Comparison of ENCODE assay signal across 23 cellular contexts in genomic region chr2:67824196-67824595, GRCh38.
DNase-seq lines count a peak whose midpoint lies in the region; ATAC-seq and TF ChIP-seq lines count a peak whose summit lies in the region.
"Had no signal": no experiment of that assay in that cellular context is flagged by ENCODE, and none has a peak within 500 bp of the region (broad histone marks: within the 10 kb centered on the region; RNA-seq: fewer than 3 reads in every experiment).

No MANE protein-coding gene starts in this region.

- H3F3A ChIP-seq in DOHH2 (ENCODE audit: control insufficient read depth, insufficient read depth) (peaks cover 12% of the 10 kb centered on the region), PC-3 (ENCODE audit: low read length, unreplicated experiment) (no peaks in the 10 kb centered on the region)

- POLR2A ChIA-PET in PC-3 (lab: Charles Lee; ENCODE audit: unreplicated experiment), result no interaction called here

- H3K4me3 ChIP-seq in DOHH2 (ENCODE audit: low read length) (peak overlapping the region; percentile 57), PC-3 (ENCODE audit: low read length) (no peak overlapping the region), epithelial cell of proximal tubule (ENCODE audit: low read depth, low read length) (peak overlapping the region; percentile 42)
- H3K4me3 ChIP-seq: tibial artery had no signal

- intact Hi-C loops in PC-3 (cut with micrococcal nuclease), result no loop called here

- H3K27me3 ChIP-seq in DOHH2 (ENCODE audit: control insufficient read depth, low read length) (no peaks in the 10 kb centered on the region), PC-3 (ENCODE audit: low read length) (no peaks in the 10 kb centered on the region)
- H3K27me3 ChIP-seq: BE2C, tibial artery had no signal

- ATAC-seq in PC-3, result 0 out of 2 replicates have a peak, but pooled peaks have one; percentile 45
- ATAC-seq in HG02798 (IDR thresholded peaks at IDR 0.05; ENCODE audit: poor library complexity, unreplicated experiment), result no peak
- no peak for ATAC-seq in HG02571 (IDR thresholded peaks at IDR 0.05; ENCODE audit: unreplicated experiment)
- ATAC-seq: esophagus mucosa, Right ventricle myocardium inferior had no signal

- peak; percentile 18 for DNase-seq in PC-3
- no peak for DNase-seq in epithelial cell of proximal tubule (ENCODE audit: low read depth)
- DNase-seq in renal cortical epithelial cell (ENCODE audit: low read depth), result peak; percentile 83
- DNase-seq in mucosa of gallbladder (ENCODE audit: low spot score), result no peak
- DNase-seq: activated CD8-positive, alpha-beta memory T cell treated with anti-CD3 and anti-CD28 coated beads for 24 hours; activated T-cell treated with anti-CD3 and anti-CD28 coated beads, Interleukin-2, amount 50 U/mL, for 24 hours; BE2C; Calu3; central memory CD4-positive, alpha-beta T cell; GF-D8; kidney glomerular epithelial cell; NCI-H187; NCI-H345; NCI-H82; stimulated activated CD4-positive, alpha-beta T cell treated with anti-CD3 and anti-CD28 coated beads, Interleukin-2, amount 100 ng/mL, for 48 hours; stimulated activated naive CD4-positive, alpha-beta T cell treated with Interleukin-2 at 50 U/mL for 16 hours; tibial artery had no signal

- H3K9me2 ChIP-seq in DOHH2 (replicated peaks; ENCODE audit: control insufficient read depth, low read length) (no peaks in the 10 kb centered on the region), PC-3 (replicated peaks; ENCODE audit: low read length) (no peaks in the 10 kb centered on the region)

- no peak for TF ChIP-seq CTCF in DOHH2 (IDR thresholded peaks at IDR 0.05; ENCODE audit: low read depth, low read length, poor library complexity, severe bottlenecking)
- TF ChIP-seq CTCF in PC-3 (conservative IDR thresholded peaks at IDR 0.05; ENCODE audit: low read depth, low read length), result no peak
- peak; percentile 12 for TF ChIP-seq CTCF in epithelial cell of proximal tubule (conservative IDR thresholded peaks at IDR 0.05; ENCODE audit: low read depth, low read length)

- BruUV-seq in PC-3 (replicated peaks; lab: Mats Ljungman, UMichigan), result no TSS peak

- peak overlapping the region; percentile 96 for H3K27ac ChIP-seq in DOHH2 (ENCODE audit: low read depth, low read length)
- no peak overlapping the region for H3K27ac ChIP-seq in PC-3 (ENCODE audit: low read length)
- H3K27ac ChIP-seq: KMS-11, tibial artery had no signal

- peak overlapping the region; percentile 81 for H3K4me2 ChIP-seq in DOHH2 (ENCODE audit: low read length)
- no peak overlapping the region for H3K4me2 ChIP-seq in PC-3 (ENCODE audit: low read length)
- H3K4me2 ChIP-seq: KMS-11 had no signal

- H3K4me1 ChIP-seq in DOHH2 (ENCODE audit: control insufficient read depth, low read length), result peaks cover 50% of the 10 kb centered on the region
- H3K4me1 ChIP-seq in PC-3 (ENCODE audit: insufficient read depth, low read length), result peaks cover 10% of the 10 kb centered on the region
- H3K4me1 ChIP-seq: BE2C, tibial artery had no signal

- H3K79me2 ChIP-seq in DOHH2 (ENCODE audit: control insufficient read depth, low read length), result no peaks in the 10 kb centered on the region
- H3K79me2 ChIP-seq in PC-3 (ENCODE audit: low read length), result no peaks in the 10 kb centered on the region

- H3K9me3 ChIP-seq in DOHH2 (ENCODE audit: control insufficient read depth, insufficient read depth, low read length) (peaks cover 6% of the 10 kb centered on the region; the same call in 1 of the 2 replicates), PC-3 (ENCODE audit: low read length) (no peaks in the 10 kb centered on the region)
- H3K9me3 ChIP-seq: BE2C, tibial artery had no signal

- H3K9ac ChIP-seq in PC-3 (ENCODE audit: low read length), result no peak overlapping the region
- H3K9ac ChIP-seq: KMS-11 had no signal

- H3K36me3 ChIP-seq in DOHH2 (ENCODE audit: control insufficient read depth, low read length), result 0 out of 2 replicates have a peak, but pooled peaks cover 4% of the 10 kb centered on the region
- H3K36me3 ChIP-seq in PC-3 (ENCODE audit: low read depth, low read length), result no peaks in the 10 kb centered on the region
- H3K36me3 ChIP-seq: BE2C, tibial artery had no signal

- H2AFZ ChIP-seq in PC-3 (ENCODE audit: low read length), result no peak overlapping the region

- H4K20me1 ChIP-seq in DOHH2 (ENCODE audit: control insufficient read depth, insufficient read depth, low read depth, low read length), result no peaks in the 10 kb centered on the region
- no peaks in the 10 kb centered on the region for H4K20me1 ChIP-seq in PC-3 (ENCODE audit: low read length)

- CTCF ChIA-PET in PC-3 (lab: Charles Lee), result no interaction called here

Comparison
In these comparisons a context has a peak if more than half of its experiments do, and no peak if none do; other contexts are left out.
1. DNase-seq: peak in PC-3 (single experiment) and renal cortical epithelial cell (single experiment); none in epithelial cell of proximal tubule (single experiment) and mucosa of gallbladder (single experiment).